In the genomic region with DNA sequence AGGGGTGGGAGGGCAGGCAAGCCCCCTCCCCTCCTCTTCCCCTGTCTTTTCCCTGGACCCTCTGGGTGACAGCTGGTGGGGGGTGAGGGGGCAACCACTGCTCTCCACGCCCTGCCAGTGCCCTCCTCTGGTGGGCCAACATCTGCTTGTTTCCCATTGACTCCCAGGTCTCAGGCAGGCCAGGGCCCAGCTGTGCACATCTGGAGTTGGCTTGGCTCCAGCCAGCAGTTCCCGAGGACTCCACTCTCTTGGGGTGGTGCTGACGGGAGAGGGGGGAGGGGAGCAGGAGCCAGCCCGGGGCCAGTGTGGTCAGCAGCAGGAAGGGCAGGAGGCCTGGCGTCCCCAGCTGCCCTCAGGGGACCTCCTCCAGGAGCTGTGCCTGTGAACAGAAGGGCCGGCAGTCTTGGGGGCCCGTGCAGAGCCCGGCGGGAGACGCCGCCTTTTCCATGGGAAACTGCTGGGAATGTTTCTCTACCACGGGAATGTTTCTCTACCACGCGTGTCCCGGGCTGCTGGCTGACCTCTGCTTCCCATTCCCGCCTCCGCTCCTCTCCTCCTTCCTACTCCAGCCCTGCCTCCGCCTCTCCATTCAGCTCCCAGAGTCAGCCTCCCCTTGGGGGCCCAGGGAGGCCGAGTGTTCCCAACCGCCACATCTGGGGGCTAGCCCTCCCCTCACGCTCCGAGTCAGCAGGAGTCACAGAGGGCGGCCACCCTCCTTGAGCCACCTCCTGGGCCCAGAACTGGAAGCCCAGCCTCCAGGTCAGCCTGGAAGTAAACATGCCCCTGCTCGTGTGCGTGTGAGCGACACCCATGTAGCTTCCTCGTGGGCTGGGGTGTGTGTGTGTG, we compare ENCODE assay signal across 8 cellular contexts. TPM values are rescaled to one million over a fixed set of nuclear protein-coding genes. Genes with fewer than 3 reads are reported as not detected.
A peak's percentile ranks its signal among the peaks of the same experiment; 100 is the strongest.
DNase-seq lines count a peak whose midpoint lies in the region; ATAC-seq and TF ChIP-seq lines count a peak whose summit lies in the region.

No MANE protein-coding gene starts in this region.

- no peaks in the 10 kb centered on the region for H3K36me3 Mint-ChIP-seq in GM23338 (ENCODE audit: low read depth)

- H3K27ac ChIP-seq in GM23338 (ENCODE audit: low read depth) (0 out of 2 replicates have a peak overlapping the region, but pooled peaks have one; percentile 39), ascending aorta (peak overlapping the region; percentile 93 to 95), right cardiac atrium (ENCODE audit: low read length) (peak overlapping the region; percentile 97), skeletal muscle tissue (ENCODE audit: low read depth, low read length) (peak overlapping the region; percentile 90)

- H4K20me1 ChIP-seq in GM23338 (replicated peaks; ENCODE audit: insufficient read depth), result no peaks in the 10 kb centered on the region

- peaks cover 15% of the 10 kb centered on the region for H3K27me3 Mint-ChIP-seq in GM23338 (ENCODE audit: insufficient read depth, low read depth, poor library complexity)

- H3K4me2 ChIP-seq in GM23338, result no peak overlapping the region

- H3F3A ChIP-seq in GM23338 (replicated peaks; ENCODE audit: low read depth), result 0 out of 2 replicates have a peak, but pooled peaks cover 5% of the 10 kb centered on the region

- H3K4me1 Mint-ChIP-seq in GM23338, result peaks cover 28% of the 10 kb centered on the region

- H3K4me3 Mint-ChIP-seq in GM23338, result no peak overlapping the region

- H3K4me3 ChIP-seq in GM23338 (no peak overlapping the region), ascending aorta (peak overlapping the region; percentile 10 to 27), right cardiac atrium (ENCODE audit: low read length) (no peak overlapping the region), skeletal muscle tissue (ENCODE audit: low read length in 3 of 3) (peak overlapping the region in 2 of 3 donors; percentile 22 to 24)

- no peaks in the 10 kb centered on the region for H3K9me3 Mint-ChIP-seq in GM23338

- no peaks in the 10 kb centered on the region for H3K79me2 ChIP-seq in GM23338 (replicated peaks; ENCODE audit: insufficient read depth)

- no peaks in the 10 kb centered on the region for H3K9me2 ChIP-seq in GM23338 (ENCODE audit: insufficient read depth)

- ATAC-seq in GM23338, result peak; percentile 52
- peak; percentile 83 to 84 for ATAC-seq in right cardiac atrium

- intact Hi-C loops in ascending aorta (cut with DNase I) (loop anchor here (1.0 to 10.0 kb wide), 2 partner anchors 10 to 185 kb away; a partner anchor contains a TSS), right cardiac atrium (cut with DNase I) (loop anchor here in 2 of 4 donors (10.0 kb wide), 2 partner anchors 55 to 95 kb away; a partner anchor contains a TSS)

- DNase-seq in GM23338 (ENCODE audit: low spot score) (no peak), ascending aorta (ENCODE audit: low spot score in 2 of 2) (peak; percentile 21 to 80), right cardiac atrium (peak; percentile 96 to 98 (median 97)), hippocampal formation (lab: John Stamatoyannopoulos, UW) (no peak), GM10266 (ENCODE audit: extremely low spot score) (no peak), NCI-H1694 treated with DMSO at 0.1 percent for 48 hours (lab: John Stamatoyannopoulos, UW) (no peak)
- no peak for DNase-seq in stimulated activated CD4-positive, alpha-beta T cell treated with anti-CD3 and anti-CD28 coated beads, Interleukin-2, amount 100 ng/mL, for 48 hours

- no peak for TF ChIP-seq CTCF in GM23338 (conservative IDR thresholded peaks at IDR 0.05; ENCODE audit: low read depth in 2 of 2)
- no peak for TF ChIP-seq CTCF in ascending aorta (IDR thresholded peaks at IDR 0.05)
- TF ChIP-seq CTCF in GM10266 (IDR thresholded peaks at IDR 0.05; ENCODE audit: control insufficient read depth, insufficient read depth, low read depth, missing control alignments), result no peak

- 33% methylated on average over 27 of the region's 27 CpGs for WGBS in right cardiac atrium

- H3K27me3 ChIP-seq in GM23338 (ENCODE audit: insufficient read depth) (peaks cover 1% of the 10 kb centered on the region; the same call in 1 of the 2 replicates), ascending aorta (no peaks in the 10 kb centered on the region), right cardiac atrium (ENCODE audit: control insufficient read depth, insufficient read depth) (no peaks in the 10 kb centered on the region), skeletal muscle tissue (ENCODE audit: control insufficient read depth in 3 of 3, insufficient read depth in 3 of 3, low read length in 3 of 3) (peaks cover 0 to 4% (median 0%) of the 10 kb centered on the region in 3 donors)

- H3K36me3 ChIP-seq in GM23338 (ENCODE audit: insufficient read depth) (no peaks in the 10 kb centered on the region), ascending aorta (no peaks in the 10 kb centered on the region), skeletal muscle tissue (ENCODE audit: control insufficient read depth in 3 of 3, insufficient read depth in 3 of 3, low read length in 3 of 3) (no peaks in the 10 kb centered on the region)

- peaks cover 9% of the 10 kb centered on the region; the same call in 1 of the 2 replicates for H3K4me1 ChIP-seq in GM23338 (ENCODE audit: insufficient read depth)
- H3K4me1 ChIP-seq in ascending aorta, result peaks cover 22 to 36% of the 10 kb centered on the region in 2 donors
- H3K4me1 ChIP-seq in right cardiac atrium (ENCODE audit: control insufficient read depth, insufficient read depth, low read length), result peaks cover 13% of the 10 kb centered on the region
- H3K4me1 ChIP-seq in skeletal muscle tissue (ENCODE audit: control insufficient read depth in 3 of 3, insufficient read depth in 3 of 3, low read length in 3 of 3), result peaks cover 47 to 51% (median 47%) of the 10 kb centered on the region in 3 donors

- H3K9me3 ChIP-seq in ascending aorta, result no peaks in the 10 kb centered on the region
- H3K9me3 ChIP-seq in right cardiac atrium (ENCODE audit: control insufficient read depth, low read length), result no peaks in the 10 kb centered on the region
- no peaks in the 10 kb centered on the region for H3K9me3 ChIP-seq in skeletal muscle tissue (ENCODE audit: control insufficient read depth in 3 of 3, low read length in 3 of 3)

- H2AFZ ChIP-seq in GM23338, result peak overlapping the region; percentile 59; the same call in 1 of the 2 replicates

- H3K27ac Mint-ChIP-seq in GM23338, result peak overlapping the region; percentile 48; the same call in 1 of the 2 replicates

- peak overlapping the region; percentile 50 to 64 (median 61) for H3K9ac ChIP-seq in skeletal muscle tissue (ENCODE audit: low read depth in 1 of 3, low read length in 3 of 3)

TF ChIP-seq in GM23338, 12 proteins besides CTCF, POLR2A, EP300 and RAD21:
- TF ChIP-seq NANOG (IDR thresholded peaks at IDR 0.05; ENCODE audit: borderline replicate concordance), result no peak
- TF ChIP-seq, protein P1, sequence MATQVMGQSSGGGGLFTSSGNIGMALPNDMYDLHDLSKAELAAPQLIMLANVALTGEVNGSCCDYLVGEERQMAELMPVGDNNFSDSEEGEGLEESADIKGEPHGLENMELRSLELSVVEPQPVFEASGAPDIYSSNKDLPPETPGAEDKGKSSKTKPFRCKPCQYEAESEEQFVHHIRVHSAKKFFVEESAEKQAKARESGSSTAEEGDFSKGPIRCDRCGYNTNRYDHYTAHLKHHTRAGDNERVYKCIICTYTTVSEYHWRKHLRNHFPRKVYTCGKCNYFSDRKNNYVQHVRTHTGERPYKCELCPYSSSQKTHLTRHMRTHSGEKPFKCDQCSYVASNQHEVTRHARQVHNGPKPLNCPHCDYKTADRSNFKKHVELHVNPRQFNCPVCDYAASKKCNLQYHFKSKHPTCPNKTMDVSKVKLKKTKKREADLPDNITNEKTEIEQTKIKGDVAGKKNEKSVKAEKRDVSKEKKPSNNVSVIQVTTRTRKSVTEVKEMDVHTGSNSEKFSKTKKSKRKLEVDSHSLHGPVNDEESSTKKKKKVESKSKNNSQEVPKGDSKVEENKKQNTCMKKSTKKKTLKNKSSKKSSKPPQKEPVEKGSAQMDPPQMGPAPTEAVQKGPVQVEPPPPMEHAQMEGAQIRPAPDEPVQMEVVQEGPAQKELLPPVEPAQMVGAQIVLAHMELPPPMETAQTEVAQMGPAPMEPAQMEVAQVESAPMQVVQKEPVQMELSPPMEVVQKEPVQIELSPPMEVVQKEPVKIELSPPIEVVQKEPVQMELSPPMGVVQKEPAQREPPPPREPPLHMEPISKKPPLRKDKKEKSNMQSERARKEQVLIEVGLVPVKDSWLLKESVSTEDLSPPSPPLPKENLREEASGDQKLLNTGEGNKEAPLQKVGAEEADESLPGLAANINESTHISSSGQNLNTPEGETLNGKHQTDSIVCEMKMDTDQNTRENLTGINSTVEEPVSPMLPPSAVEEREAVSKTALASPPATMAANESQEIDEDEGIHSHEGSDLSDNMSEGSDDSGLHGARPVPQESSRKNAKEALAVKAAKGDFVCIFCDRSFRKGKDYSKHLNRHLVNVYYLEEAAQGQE (IDR thresholded peaks at IDR 0.05; ENCODE audit: unreplicated experiment), result no peak

RNA-seq across cellular contexts. Expression of a gene that starts 7.6 kb away (rescaled TPM):
- 1.7 and 2.1 TPM in 2 replicates for total RNA-seq in GM23338 (2014; rRNA removed; shearing (Covaris generic))
- polyA plus RNA-seq in GM23338 (2016; fragmentation: Nextera tagmentation; extraction: Ambion mirVana) (0.85 and 1.2 TPM in 2 replicates), right cardiac atrium (58.7 TPM)
- total RNA-seq in ascending aorta (60.7 TPM), right cardiac atrium (10 to 100 TPM; 46.6 to 83.9 (median 67.3) TPM), skeletal muscle tissue (8.9 TPM)

RNA-seq across cellular contexts. Expression of a gene that starts 10.0 kb away (rescaled TPM):
- total RNA-seq in GM23338 (2014; rRNA removed; shearing (Covaris generic)), result 0.38 and 0.50 TPM in 2 replicates
- polyA plus RNA-seq in GM23338 (2016; fragmentation: Nextera tagmentation; extraction: Ambion mirVana) (1.6 and 2.5 TPM in 2 replicates), right cardiac atrium (9.8 TPM)
- total RNA-seq in ascending aorta (0.43 TPM), right cardiac atrium (10 to 100 TPM in 3 of 4 donors, 1 to 10 TPM in 1; 6.1 to 11.6 (median 10.9) TPM), skeletal muscle tissue (0.52 TPM)

RNA-seq across cellular contexts. Expression of a gene that starts 28.6 kb away (rescaled TPM):
- total RNA-seq in GM23338 (2014; rRNA removed; shearing (Covaris generic)), result 19.5 and 29.5 TPM in 2 replicates
- polyA plus RNA-seq in GM23338 (2016; fragmentation: Nextera tagmentation; extraction: Ambion mirVana) (9.4 and 10.5 TPM in 2 replicates), right cardiac atrium (11.2 TPM)
- total RNA-seq in ascending aorta (12.7 TPM), right cardiac atrium (10 to 100 TPM; 10.2 to 16.4 (median 12.8) TPM), skeletal muscle tissue (3.7 TPM)

RNA-seq across cellular contexts. Expression of a gene that starts 55.8 kb away (rescaled TPM):
- 0.31 TPM in 1 of 2 replicates, not detected in the other for total RNA-seq in GM23338 (2014; rRNA removed; shearing (Covaris generic))
- polyA plus RNA-seq in GM23338 (2016; fragmentation: Nextera tagmentation; extraction: Ambion mirVana), result not detected in 2 replicates
- total RNA-seq in ascending aorta, result 15.8 TPM
- total RNA-seq in right cardiac atrium, result 1 to 10 TPM; 4.0 to 5.8 (median 5.5) TPM
- 4.2 TPM for polyA plus RNA-seq in right cardiac atrium
- total RNA-seq in skeletal muscle tissue, result 2.6 TPM

Comparison
In these comparisons a context has a peak if more than half of its experiments do, and no peak if none do; other contexts are left out.
1. DNase-seq: peak in ascending aorta (2 of 2) and right cardiac atrium (3 of 3); none in GM23338 (single experiment), hippocampal formation (0 of 2), GM10266 (single experiment), stimulated activated CD4-positive, alpha-beta T cell treated with anti-CD3 and anti-CD28 coated beads, Interleukin-2, amount 100 ng/mL, for 48 hours (0 of 2) and NCI-H1694 treated with DMSO at 0.1 percent for 48 hours (single experiment).
2. H3K27ac ChIP-seq: peak in every context shown above with its lines; median percentile 97 in right cardiac atrium; 94 in ascending aorta; 90 in skeletal muscle tissue; 39 in GM23338.
3. H3K4me3 ChIP-seq: peak in ascending aorta (2 of 2) and skeletal muscle tissue (2 of 3); none in GM23338 (single experiment) and right cardiac atrium (single experiment).